Comparison of ENCODE assay signal across 15 cellular contexts in the genomic region with DNA sequence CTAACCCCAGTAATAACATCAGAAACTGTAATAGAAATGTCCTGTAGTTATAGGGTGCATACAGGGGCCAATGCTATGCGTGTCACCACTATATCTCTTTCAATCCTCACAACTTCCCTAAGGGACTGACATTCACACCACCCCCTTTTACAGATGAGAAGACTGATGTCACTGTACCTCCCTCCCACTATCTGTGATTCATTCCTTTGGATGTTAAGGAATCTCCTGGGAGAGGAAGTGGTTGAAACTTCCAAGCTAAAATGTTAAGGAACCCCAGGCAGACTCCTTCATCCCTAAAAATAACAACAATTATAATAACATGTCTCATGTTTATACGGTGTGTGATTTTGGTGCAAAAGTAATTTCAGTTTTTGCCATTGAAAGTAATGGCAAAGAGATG. TPM values are rescaled to one million over a fixed set of nuclear protein-coding genes. Genes with fewer than 3 reads are reported as not detected.
DNase-seq lines count a peak whose midpoint lies in the region; FAIRE-seq and TF ChIP-seq lines count a peak whose summit lies in the region.
"Had no signal": no experiment of that assay in that cellular context is flagged by ENCODE, and none has a peak within 500 bp of the region (broad histone marks: within the 10 kb centered on the region; RNA-seq: fewer than 3 reads in every experiment).

No MANE protein-coding gene starts in this region.

- dilution Hi-C loops in mammary epithelial cell (cut with HindIII; ENCODE audit: low sequenced_read_pairs) = no loop called here

- no peaks in the 10 kb centered on the region for H3K27me3 ChIP-seq in mammary epithelial cell (ENCODE audit: insufficient read depth, low read length)
- no peaks in the 10 kb centered on the region for H3K27me3 ChIP-seq in kidney epithelial cell (ENCODE audit: control insufficient read depth, insufficient read depth, low read length)
- peaks cover 0 to 23% of the 10 kb centered on the region in 2 donors for H3K27me3 ChIP-seq in tibial nerve

- CTCF ChIA-PET in mammary epithelial cell (lab: Charles Lee; ENCODE audit: low non-redundant PET) = no interaction called here

- H3K9ac ChIP-seq in mammary epithelial cell (ENCODE audit: insufficient read depth, low read length) = peak overlapping the region; percentile 16

- intact Hi-C loops in mammary epithelial cell (cut with micrococcal nuclease) = loop anchor here (10.0 kb wide), 1 partner anchor 578 kb away; the partner anchor contains the start of gene LRRC20

- H3K79me2 ChIP-seq in mammary epithelial cell (ENCODE audit: insufficient read depth, low read length) = peaks cover 32% of the 10 kb centered on the region

- H3K4me1 ChIP-seq in mammary epithelial cell (ENCODE audit: insufficient read depth, low read length) (peaks cover 39% of the 10 kb centered on the region), tibial nerve (peaks cover 0 to 18% (median 10%) of the 10 kb centered on the region in 4 donors)

- no peaks in the 10 kb centered on the region for H3K9me3 ChIP-seq in mammary epithelial cell (replicated peaks; ENCODE audit: insufficient read depth, low read length)
- no peaks in the 10 kb centered on the region for H3K9me3 ChIP-seq in tibial nerve
- H3K9me3 ChIP-seq: esophagus squamous epithelium had no signal

- in situ Hi-C loops in mammary epithelial cell (cut with MboI; ENCODE audit: low sequenced_read_pairs in 2 of 2) = no loop called here

- no TSS peak for BruUV-seq in mammary epithelial cell (replicated peaks; lab: Mats Ljungman, UMichigan)

- H3K36me3 ChIP-seq in mammary epithelial cell (ENCODE audit: insufficient read depth, low read length) (no peaks in the 10 kb centered on the region), kidney epithelial cell (ENCODE audit: control insufficient read depth, insufficient read depth, low read length) (no peaks in the 10 kb centered on the region), tibial nerve (no peaks in the 10 kb centered on the region)
- H3K36me3 ChIP-seq: esophagus squamous epithelium had no signal

- no peak overlapping the region for H3K4me3 ChIP-seq in mammary epithelial cell (replicated peaks in 1 of 3; ENCODE audit: insufficient read depth in 1 of 3, low read depth in 2 of 3, low read length in 3 of 3)
- H3K4me3 ChIP-seq in kidney epithelial cell (ENCODE audit: low read depth, low read length) = no peak overlapping the region
- H3K4me3 ChIP-seq in tibial nerve = no peak overlapping the region
- H3K4me3 ChIP-seq: esophagus squamous epithelium had no signal

- no peaks in the 10 kb centered on the region for H4K20me1 ChIP-seq in mammary epithelial cell (ENCODE audit: insufficient read depth, low read length)

- H3K4me2 ChIP-seq in mammary epithelial cell (ENCODE audit: insufficient read depth, low read depth, low read length) = peak overlapping the region; percentile 57

- DNase-seq in AG20443 (ENCODE audit: low spot score) (peak; percentile 79), M059J (ENCODE audit: low read depth) (peak; percentile 84), mammary epithelial cell (peak; percentile 59), kidney epithelial cell (ENCODE audit: low read depth) (peak; percentile 56), tibial nerve (ENCODE audit: low spot score in 2 of 2) (no peak), cerebellar nuclear complex (lab: John Stamatoyannopoulos, UW) (no peak), GM12891 (ENCODE audit: insufficient read length, low spot score) (no peak), OCI-M1 (lab: John Stamatoyannopoulos, UW) (no peak)
- DNase-seq: activated naive CD4-positive, alpha-beta T cell; CD4-positive, alpha-beta T cell; esophagus squamous epithelium; NCI-H1436 treated with DMSO at 0.1 percent for 48 hours; NCI-H510A treated with DMSO at 0.1 percent for 48 hours; stimulated activated naive CD4-positive, alpha-beta T cell treated with Interleukin-2 at 50 U/mL for 16 hours had no signal

- 22% methylated on average over 2 of the region's 2 CpGs for WGBS in mammary epithelial cell (ENCODE audit: low coverage, missing lambda C conversion rate)
- 73 to 74% methylated on average over 2 of the region's 2 CpGs for WGBS in tibial nerve, 2 donors

- H3K27ac ChIP-seq in mammary epithelial cell (ENCODE audit: insufficient read depth, low read depth, low read length) = peak overlapping the region; percentile 45
- no peak overlapping the region for H3K27ac ChIP-seq in tibial nerve
- H3K27ac ChIP-seq: esophagus squamous epithelium had no signal

- TF ChIP-seq CTCF in mammary epithelial cell (conservative IDR thresholded peaks at IDR 0.05 in 1 of 2, IDR thresholded peaks at IDR 0.05 in 1 of 2; ENCODE audit: extremely low read depth in 1 of 2, insufficient read depth in 1 of 2, low read depth in 1 of 2, low read length in 2 of 2) = no peak
- TF ChIP-seq CTCF in kidney epithelial cell (IDR thresholded peaks at IDR 0.05; ENCODE audit: insufficient read depth, low read length, poor library complexity, severe bottlenecking) = no peak
- no peak for TF ChIP-seq CTCF in tibial nerve (IDR thresholded peaks at IDR 0.05)

- TF ChIP-seq EP300 in tibial nerve (IDR thresholded peaks at IDR 0.05) = no peak

- FAIRE-seq in GM12891 (lab: Jason Lieb, UNC) = no peak

- TF ChIP-seq POLR2A in tibial nerve (IDR thresholded peaks at IDR 0.05) (no peak), GM12891 (IDR thresholded peaks at IDR 0.05; ENCODE audit: low read depth, low read length) (no peak)

- no peak overlapping the region for H2AFZ ChIP-seq in mammary epithelial cell (ENCODE audit: low read depth, low read length)

TF ChIP-seq in GM12891, 5 proteins besides CTCF, POLR2A, EP300 and RAD21:
- TF ChIP-seq POLR2AphosphoS5 (IDR thresholded peaks at IDR 0.05; ENCODE audit: low read depth, low read length) (no peak), SPI1 (IDR thresholded peaks at IDR 0.05; ENCODE audit: low read depth, low read length) (no peak), TAF1 (IDR thresholded peaks at IDR 0.05; ENCODE audit: low read depth, low read length) (no peak), POU2F2 (IDR thresholded peaks at IDR 0.05; ENCODE audit: low read depth, low read length) (no peak), PAX5 (IDR thresholded peaks at IDR 0.05; ENCODE audit: insufficient read depth, low read length, severe bottlenecking) (no peak)

RNA-seq across cellular contexts. Expression of gene COL13A1, which starts 5.4 kb away (rescaled TPM):
- total RNA-seq in M059J (2014; rRNA removed; shearing (Covaris generic)) = 5.7 and 15.6 TPM in 2 replicates
- 1 to 10 TPM; 1.3 to 8.8 TPM for total RNA-seq in mammary epithelial cell
- polyA plus RNA-seq in mammary epithelial cell = 5.4 TPM
- 0.21 TPM for polyA minus RNA-seq in mammary epithelial cell
- total RNA-seq in kidney epithelial cell = 0.41 and 1.7 TPM in 2 replicates
- total RNA-seq in tibial nerve = 1 to 10 TPM in 2 of 4 donors, under 1 TPM in 2; 0.30 to 2.0 (median 0.86) TPM
- 0.03 TPM for polyA plus RNA-seq in GM12891 (2012; ENCODE audit: low read depth, missing spikeins)
- total RNA-seq: activated CD8-positive, alpha-beta memory T cell treated with anti-CD3 and anti-CD28 coated beads for 36 hours; CD4-positive, alpha-beta T cell had no signal

Comparison
In these comparisons a context has a peak if more than half of its experiments do, and no peak if none do; other contexts are left out.
1. DNase-seq: peak in AG20443 (single experiment), M059J (single experiment), mammary epithelial cell (single experiment) and kidney epithelial cell (single experiment); none in tibial nerve (0 of 2), cerebellar nuclear complex (0 of 2), GM12891 (single experiment) and OCI-M1 (single experiment).